Comparison of ENCODE assay signal across 2 cellular contexts in genomic region chr4:11428161-11428700, GRCh38.
TF ChIP-seq lines count a peak whose summit lies in the region.

No MANE protein-coding gene starts in this region.

TF ChIP-seq in liver, 16 proteins besides CTCF, POLR2A, EP300 and RAD21 (continued from another document):
- TF ChIP-seq REST (IDR thresholded peaks at IDR 0.05): no peak
- no peak for TF ChIP-seq ATF3 (IDR thresholded peaks at IDR 0.05)
- no peak for TF ChIP-seq MAX (IDR thresholded peaks at IDR 0.05)
- TF ChIP-seq FOXA2 (IDR thresholded peaks at IDR 0.05): no peak

TF ChIP-seq in HepG2, 621 proteins besides CTCF, POLR2A, EP300 and RAD21 (continued from another document):
- no peak for TF ChIP-seq ARID5B (CRISPR knock-in tag; IDR thresholded peaks at IDR 0.05)
TF ChIP-seq in HepG2: peak in this region for 0.
